Comparison of ENCODE assay signal across 23 cellular contexts in genomic region chr7:74277636-74278035, GRCh38.
"Had no signal": no experiment of that assay in that cellular context is flagged by ENCODE, and none has a peak within 500 bp of the region (broad histone marks: within the 10 kb centered on the region; RNA-seq: fewer than 3 reads in every experiment).

No MANE protein-coding gene starts in this region.

- H3K27me3 ChIP-seq: gastrocnemius medialis, neutrophil, right atrium auricular region, testis, tibial artery, upper lobe of left lung had no signal

- H3K4me1 ChIP-seq: gastrocnemius medialis, parathyroid adenoma had no signal

- H3K79me2 ChIP-seq: parathyroid adenoma had no signal

- DNase-seq: cerebellar nuclear complex; cortex of kidney; effector memory CD8-positive, alpha-beta T cell; gastrocnemius medialis; head of caudate nucleus; lower lobe of right lung; natural killer cell; stimulated activated CD4-positive, alpha-beta T cell treated with anti-CD3 and anti-CD28 coated beads, Interleukin-12 subunit alpha, Interleukin-12 subunit beta, amount 100 ng/mL, for 4 hours; stimulated activated CD4-positive, alpha-beta T cell treated with anti-CD3 and anti-CD28 coated beads, Interleukin-1b, Interleukin-23, amount 100 ng/mL, for 48 hours; stimulated activated CD4-positive, alpha-beta T cell treated with anti-CD3 and anti-CD28 coated beads, Interleukin-4, amount 100 ng/mL, for 1 hour; stimulated activated CD8-positive, alpha-beta memory T cell treated with anti-CD3 and anti-CD28 coated beads, Interleukin-4, amount 100 ng/mL, for 48 hours; stimulated activated naive CD4-positive, alpha-beta T cell treated with Interleukin-2 at 50 U/mL for 16 hours; substantia nigra; testis; tibial artery; upper lobe of left lung had no signal

- H2AFZ ChIP-seq: parathyroid adenoma had no signal

- H3K4me3 Mint-ChIP-seq: effector memory CD8-positive, alpha-beta T cell; natural killer cell had no signal

- H3K4me2 ChIP-seq: smooth muscle cell had no signal

- H3K9me3 ChIP-seq: gastrocnemius medialis, lower lobe of right lung, neutrophil, right atrium auricular region, testis, tibial artery, upper lobe of left lung had no signal

- ATAC-seq: effector memory CD8-positive, alpha-beta T cell; gastrocnemius medialis; left ventricle myocardium superior; lower lobe of right lung; natural killer cell; sciatic nerve had no signal

- H3K27ac Mint-ChIP-seq: effector memory CD8-positive, alpha-beta T cell; natural killer cell; progenitor cell of endocrine pancreas had no signal

- H3K36me3 ChIP-seq: gastrocnemius medialis, lower lobe of right lung, neutrophil, right atrium auricular region, tibial artery, upper lobe of left lung had no signal

- H3K4me3 ChIP-seq: gastrocnemius medialis, lower lobe of right lung, right atrium auricular region, smooth muscle cell, testis, tibial artery, upper lobe of left lung had no signal

- H3K9ac ChIP-seq: parathyroid adenoma had no signal

- H3K27ac ChIP-seq: gastrocnemius medialis, lower lobe of right lung, neutrophil, parathyroid adenoma, right atrium auricular region, testis, tibial artery, upper lobe of left lung had no signal

- H3K9me3 Mint-ChIP-seq: effector memory CD8-positive, alpha-beta T cell; natural killer cell had no signal
